Comparison of ENCODE assay signal across 9 cellular contexts in the genomic region with DNA sequence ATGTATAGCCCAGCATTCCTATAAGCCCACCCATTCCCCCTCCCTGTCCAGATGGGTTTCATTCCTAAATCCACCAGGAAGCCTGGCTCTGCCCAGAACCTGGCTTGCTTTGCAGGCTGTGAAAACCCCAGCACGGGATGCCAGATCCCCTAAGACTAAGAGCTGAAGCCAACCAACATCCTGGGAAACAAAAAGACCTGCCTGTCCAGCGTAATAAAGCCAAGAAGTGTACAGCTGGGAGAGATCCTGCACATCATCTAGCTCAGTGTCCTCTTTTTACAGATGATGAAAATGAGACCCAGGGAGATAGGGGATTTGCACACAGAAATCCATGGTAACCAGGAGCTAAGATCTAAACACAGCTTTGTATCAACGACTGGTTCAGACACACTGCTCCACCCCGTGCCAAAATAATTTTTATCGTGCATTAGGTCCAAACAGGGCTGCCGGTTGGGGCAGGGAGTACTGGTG. TPM values are rescaled to one million over a fixed set of nuclear protein-coding genes. Genes with fewer than 3 reads are reported as not detected.
DNase-seq lines count a peak whose midpoint lies in the region; TF ChIP-seq lines count a peak whose summit lies in the region.
"Had no signal": no experiment of that assay in that cellular context is flagged by ENCODE, and none has a peak within 500 bp of the region (broad histone marks: within the 10 kb centered on the region; RNA-seq: fewer than 3 reads in every experiment).

No MANE protein-coding gene starts in this region.

- H3K4me3 ChIP-seq in fibroblast of the aortic adventitia (ENCODE audit: low read depth, low read length) (peak overlapping the region; percentile 97), parathyroid adenoma (ENCODE audit: low read depth, low read length) (peak overlapping the region; percentile 70)

- CTCF ChIA-PET in RWPE1 (lab: Yijun Ruan, JAX), result interaction anchor here (1.6 kb wide), 1 partner anchor 685 kb away, joined by 6 read pairs; no protein-coding TSS in a partner anchor

- H3K9me3 ChIP-seq in parathyroid adenoma (ENCODE audit: control insufficient read depth, low read length), result no peaks in the 10 kb centered on the region

- H3K79me2 ChIP-seq in parathyroid adenoma, result no peaks in the 10 kb centered on the region

- H3K4me3 Mint-ChIP-seq in CD14-positive monocyte, result peak overlapping the region in 1 of 2 donors; percentile 86

- peak; percentile 28 for DNase-seq in D341Med (ENCODE audit: low spot score)
- no peak for DNase-seq in RWPE1 (ENCODE audit: low spot score)
- peak; percentile 68 for DNase-seq in fibroblast of the aortic adventitia (ENCODE audit: low read depth)
- no peak for DNase-seq in CD14-positive monocyte (ENCODE audit: low spot score)
- DNase-seq in stimulated activated naive CD4-positive, alpha-beta T cell treated with Interleukin-2 at 50 U/mL for 16 hours (lab: John Stamatoyannopoulos, UW), result no peak
- DNase-seq in GM03348 (ENCODE audit: low spot score), result no peak
- DNase-seq in NCI-H226, result no peak
- DNase-seq: activated CD4-positive, alpha-beta T cell treated with anti-CD3 and anti-CD28 coated beads, Interleukin-2, amount 50 U/mL, for 4 hours had no signal

- H3K27me3 Mint-ChIP-seq in CD14-positive monocyte (ENCODE audit: low read depth in 3 of 3), result peaks cover 44 to 58% (median 45%) of the 10 kb centered on the region in 3 donors

- H3K27ac ChIP-seq in RWPE1 (peak overlapping the region; percentile 99), parathyroid adenoma (no peak overlapping the region)

- H3K9ac ChIP-seq in parathyroid adenoma, result no peak overlapping the region

- H3K9me3 Mint-ChIP-seq in CD14-positive monocyte, result peaks cover 0 to 12% (median 2%) of the 10 kb centered on the region in 7 donors

- POLR2A ChIA-PET in RWPE1 (lab: Yijun Ruan, JAX; ENCODE audit: low non-redundant PET), result interaction anchor here (0.6 kb wide), 1 partner anchor 296 kb away, joined by 3 read pairs; no protein-coding TSS in a partner anchor

- no peak overlapping the region for H3K27ac Mint-ChIP-seq in CD14-positive monocyte

- TF ChIP-seq CTCF in RWPE1 (conservative IDR thresholded peaks at IDR 0.05; ENCODE audit: low read depth), result no peak
- TF ChIP-seq CTCF in fibroblast of the aortic adventitia (IDR thresholded peaks at IDR 0.05; ENCODE audit: insufficient read depth, low read length), result no peak
- no peak for TF ChIP-seq CTCF in parathyroid adenoma (IDR thresholded peaks at IDR 0.05)
- no peak for TF ChIP-seq CTCF in CD14-positive monocyte (IDR thresholded peaks at IDR 0.05)

- peaks cover 12% of the 10 kb centered on the region for H3K4me1 Mint-ChIP-seq in CD14-positive monocyte

- no peaks in the 10 kb centered on the region for H3K27me3 ChIP-seq in parathyroid adenoma (ENCODE audit: control insufficient read depth, insufficient read depth, low read length)

- intact Hi-C loops in CD14-positive monocyte (cut with micrococcal nuclease), result no loop called here

- H3K36me3 Mint-ChIP-seq in CD14-positive monocyte, result peaks cover 0 to 4% of the 10 kb centered on the region in 2 donors

- no peak overlapping the region for H3K4me2 ChIP-seq in parathyroid adenoma (ENCODE audit: low read length)

- H3K4me1 ChIP-seq in parathyroid adenoma, result no peaks in the 10 kb centered on the region

- H2AFZ ChIP-seq in parathyroid adenoma, result peak overlapping the region; percentile 87

- no peaks in the 10 kb centered on the region for H3K36me3 ChIP-seq in parathyroid adenoma (ENCODE audit: control insufficient read depth, insufficient read depth, low read length)

RNA-seq across cellular contexts. Expression of gene RND3, which starts 3.0 kb away (rescaled TPM):
- 154 and 321 TPM in 2 replicates for total RNA-seq in fibroblast of the aortic adventitia (ENCODE audit: low replicate concordance)
- polyA plus RNA-seq in CD14-positive monocyte, result not detected

Comparison
In these comparisons a context has a peak if more than half of its experiments do, and no peak if none do; other contexts are left out.
1. DNase-seq: peak in D341Med (single experiment) and fibroblast of the aortic adventitia (single experiment); none in RWPE1 (single experiment), CD14-positive monocyte (single experiment), stimulated activated naive CD4-positive, alpha-beta T cell treated with Interleukin-2 at 50 U/mL for 16 hours (single experiment), GM03348 (single experiment) and NCI-H226 (single experiment).